ENCODE assay signal across 25 cellular contexts in the genomic region with DNA sequence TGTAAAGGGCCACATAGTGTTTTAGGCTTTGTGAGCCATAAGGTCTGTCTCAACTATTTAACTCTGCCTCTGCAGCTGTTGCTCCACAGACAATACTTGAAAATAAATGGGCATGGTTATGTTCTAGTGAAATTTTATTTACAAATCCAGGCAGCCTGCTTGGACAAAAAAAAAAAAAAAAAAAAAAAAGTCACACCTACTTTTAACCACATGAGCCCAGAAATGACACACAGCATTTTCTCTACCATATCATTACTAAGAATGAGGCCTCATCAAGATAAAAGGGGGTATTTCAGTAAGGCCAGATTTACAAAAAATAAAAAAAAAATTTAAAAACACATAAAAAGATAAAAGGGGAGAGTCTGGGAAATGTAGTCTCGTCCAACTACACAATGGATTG. TPM values are rescaled to one million over a fixed set of nuclear protein-coding genes. Genes with fewer than 3 reads are reported as not detected.
DNase-seq lines count a peak whose midpoint lies in the region; ATAC-seq, FAIRE-seq and TF ChIP-seq lines count a peak whose summit lies in the region.
"Had no signal": no experiment of that assay in that cellular context is flagged by ENCODE, and none has a peak within 500 bp of the region (broad histone marks: within the 10 kb centered on the region; RNA-seq: fewer than 3 reads in every experiment).

No MANE protein-coding gene starts in this region.

- H3K9me3 ChIP-seq in pancreas, result no peaks in the 10 kb centered on the region
- H3K9me3 ChIP-seq: heart right ventricle, left lung, spleen, upper lobe of right lung had no signal

- DNase-seq in DMS53 (lab: John Stamatoyannopoulos, UW) (peak; percentile 0), DMS53 treated with DMSO at 0.1 percent for 48 hours (lab: John Stamatoyannopoulos, UW; ENCODE audit: unreplicated experiment) (no peak), HEK293T (ENCODE audit: extremely low spot score) (no peak), pancreas (no peak), SK-N-DZ (ENCODE audit: low spot score) (no peak), NCI-H345 treated with DMSO at 0.1 percent for 48 hours (lab: John Stamatoyannopoulos, UW; ENCODE audit: unreplicated experiment) (no peak)
- DNase-seq in activated T-helper 1 cell treated with anti-CD3 and anti-CD28 coated beads, Interleukin-12 subunit alpha, Interleukin-12 subunit beta, Interleukin-2, Interleukin-4 antibody, amounts not matched to agents 30 ng/mL and 10 ng/mL and 1 ng/mL, durations not matched to agents 14 hours and 24 hours and 36 hours (ENCODE audit: low spot score), result no peak
- no peak for DNase-seq in natural killer cell treated with Interleukin-12 subunit alpha and Interleukin-12 subunit beta and Interleukin-15 and Interleukin-18, amount 100 ng/mL, for 72 hours (ENCODE audit: low spot score)
- DNase-seq: activated CD8-positive, alpha-beta memory T cell treated with anti-CD3 and anti-CD28 coated beads for 24 hours; activated effector memory CD4-positive, alpha-beta T cell treated with anti-CD3 and anti-CD28 coated beads, Interleukin-2, amount 50 U/mL, for 16 hours; amniotic stem cell; dermis blood vessel endothelial cell; heart right ventricle; left lung; NCI-H1417; NCI-H524 treated with DMSO at 0.1 percent for 48 hours; SIG-M5; spleen; stimulated activated CD4-positive, alpha-beta T cell treated with anti-CD3 and anti-CD28 coated beads, Interleukin-4, amount 100 ng/mL, for 24 hours; upper lobe of right lung had no signal

- H3K27me3 ChIP-seq in pancreas, result no peaks in the 10 kb centered on the region
- H3K27me3 ChIP-seq: cardiac muscle cell, heart right ventricle, left lung, spleen, upper lobe of right lung had no signal

- H3K27ac Mint-ChIP-seq in activated T-helper 1 cell treated with anti-CD3 and anti-CD28 coated beads, Interleukin-12 subunit alpha, Interleukin-12 subunit beta, Interleukin-2, Interleukin-4 antibody, amounts not matched to agents 30 ng/mL and 10 ng/mL and 1 ng/mL, durations not matched to agents 14 hours and 24 hours and 36 hours, result no peak overlapping the region
- peak overlapping the region; percentile 85 to 93 for H3K27ac Mint-ChIP-seq in natural killer cell treated with Interleukin-12 subunit alpha and Interleukin-12 subunit beta and Interleukin-15 and Interleukin-18, amount 100 ng/mL, for 72 hours
- H3K27ac Mint-ChIP-seq: mesothelial cell of epicardium; T-helper 1 cell treated with Interleukin-12 subunit alpha and Interleukin-12 subunit beta and Interleukin-4 antibody, amounts not matched to agents 30 μg/mL and 1 μg/mL, for 36 hours had no signal

- H3K27ac ChIP-seq in pancreas, result no peak overlapping the region
- H3K27ac ChIP-seq: 22Rv1, cardiac muscle cell, heart right ventricle, left lung, upper lobe of right lung had no signal

- H3K4me3 ChIP-seq in pancreas, result no peak overlapping the region
- H3K4me3 ChIP-seq: cardiac muscle cell had no signal

- H3K27me3 Mint-ChIP-seq in activated T-helper 1 cell treated with anti-CD3 and anti-CD28 coated beads, Interleukin-12 subunit alpha, Interleukin-12 subunit beta, Interleukin-2, Interleukin-4 antibody, amounts not matched to agents 30 ng/mL and 10 ng/mL and 1 ng/mL, durations not matched to agents 14 hours and 24 hours and 36 hours (ENCODE audit: insufficient read depth), result no peaks in the 10 kb centered on the region
- no peaks in the 10 kb centered on the region for H3K27me3 Mint-ChIP-seq in natural killer cell treated with Interleukin-12 subunit alpha and Interleukin-12 subunit beta and Interleukin-15 and Interleukin-18, amount 100 ng/mL, for 72 hours

- 93 to 100% methylated on average over 1 of the region's 1 CpG for WGBS in pancreas, 2 donors

- intact Hi-C loops in activated T-helper 1 cell treated with anti-CD3 and anti-CD28 coated beads, Interleukin-12 subunit alpha, Interleukin-12 subunit beta, Interleukin-2, Interleukin-4 antibody, amounts not matched to agents 30 ng/mL and 10 ng/mL and 1 ng/mL, durations not matched to agents 14 hours and 24 hours and 36 hours (cut with micrococcal nuclease), result loop anchor here (10.0 kb wide), 1 partner anchor 1870 kb away; the partner anchor contains the start of genes NKIRAS1 and RPL15
- intact Hi-C loops in pancreas (cut with DNase I), result loop anchor here in 1 of 3 donors (10.0 kb wide), 1 partner anchor 120 kb away; the partner anchor contains the start of gene TOP2B

- peak overlapping the region; percentile 79 for H3K4me3 Mint-ChIP-seq in activated T-helper 1 cell treated with anti-CD3 and anti-CD28 coated beads, Interleukin-12 subunit alpha, Interleukin-12 subunit beta, Interleukin-2, Interleukin-4 antibody, amounts not matched to agents 30 ng/mL and 10 ng/mL and 1 ng/mL, durations not matched to agents 14 hours and 24 hours and 36 hours
- peak overlapping the region; percentile 90 for H3K4me3 Mint-ChIP-seq in natural killer cell treated with Interleukin-12 subunit alpha and Interleukin-12 subunit beta and Interleukin-15 and Interleukin-18, amount 100 ng/mL, for 72 hours

- TF ChIP-seq CTCF in pancreas (IDR thresholded peaks at IDR 0.05), result no peak

- no peaks in the 10 kb centered on the region for H3K36me3 ChIP-seq in pancreas
- H3K36me3 ChIP-seq: cardiac muscle cell, heart right ventricle, left lung, spleen, upper lobe of right lung had no signal

- H3K4me1 ChIP-seq in pancreas, result peaks cover 8 to 17% (median 10%) of the 10 kb centered on the region in 3 donors

- FAIRE-seq in pancreas (lab: Jason Lieb, UNC), result no peak

- no peaks in the 10 kb centered on the region for H3K9me3 Mint-ChIP-seq in activated T-helper 1 cell treated with anti-CD3 and anti-CD28 coated beads, Interleukin-12 subunit alpha, Interleukin-12 subunit beta, Interleukin-2, Interleukin-4 antibody, amounts not matched to agents 30 ng/mL and 10 ng/mL and 1 ng/mL, durations not matched to agents 14 hours and 24 hours and 36 hours
- no peaks in the 10 kb centered on the region for H3K9me3 Mint-ChIP-seq in natural killer cell treated with Interleukin-12 subunit alpha and Interleukin-12 subunit beta and Interleukin-15 and Interleukin-18, amount 100 ng/mL, for 72 hours
- H3K9me3 Mint-ChIP-seq: mesothelial cell of epicardium; T-helper 1 cell treated with Interleukin-12 subunit alpha and Interleukin-12 subunit beta and Interleukin-4 antibody, amounts not matched to agents 30 μg/mL and 1 μg/mL, for 36 hours had no signal

- H3K36me3 Mint-ChIP-seq in activated T-helper 1 cell treated with anti-CD3 and anti-CD28 coated beads, Interleukin-12 subunit alpha, Interleukin-12 subunit beta, Interleukin-2, Interleukin-4 antibody, amounts not matched to agents 30 ng/mL and 10 ng/mL and 1 ng/mL, durations not matched to agents 14 hours and 24 hours and 36 hours (ENCODE audit: low read depth), result peaks cover 14% of the 10 kb centered on the region
- H3K36me3 Mint-ChIP-seq in natural killer cell treated with Interleukin-12 subunit alpha and Interleukin-12 subunit beta and Interleukin-15 and Interleukin-18, amount 100 ng/mL, for 72 hours, result no peaks in the 10 kb centered on the region
- H3K36me3 Mint-ChIP-seq: mesothelial cell of epicardium had no signal

- no peak for ATAC-seq in natural killer cell treated with Interleukin-12 subunit alpha and Interleukin-12 subunit beta and Interleukin-15 and Interleukin-18, amount 100 ng/mL, for 72 hours
- ATAC-seq in pancreas, result no peak
- ATAC-seq: HCT116, heart right ventricle, left lung, upper lobe of right lung had no signal

- peaks cover 71% of the 10 kb centered on the region for H3K4me1 Mint-ChIP-seq in activated T-helper 1 cell treated with anti-CD3 and anti-CD28 coated beads, Interleukin-12 subunit alpha, Interleukin-12 subunit beta, Interleukin-2, Interleukin-4 antibody, amounts not matched to agents 30 ng/mL and 10 ng/mL and 1 ng/mL, durations not matched to agents 14 hours and 24 hours and 36 hours (ENCODE audit: low read depth)
- H3K4me1 Mint-ChIP-seq in natural killer cell treated with Interleukin-12 subunit alpha and Interleukin-12 subunit beta and Interleukin-15 and Interleukin-18, amount 100 ng/mL, for 72 hours (ENCODE audit: low read depth in 2 of 2), result peaks cover 48 to 50% of the 10 kb centered on the region in 2 donors

- POLR2A ChIA-PET in HEK293T (lab: Yijun Ruan, JAX), result no interaction called here

- CTCF ChIA-PET in HEK293T (lab: Yijun Ruan, JAX), result no interaction called here

TF ChIP-seq in HEK293T, 16 proteins besides CTCF, POLR2A, EP300 and RAD21:
- no peak for TF ChIP-seq NFRKB (IDR thresholded peaks at IDR 0.05)
- no peak for TF ChIP-seq CTBP1 (IDR thresholded peaks at IDR 0.05; ENCODE audit: borderline replicate concordance)
- peak; percentile 31; the same call in 1 of the 2 replicates for TF ChIP-seq ZNF384 (IDR thresholded peaks at IDR 0.05)
- TF ChIP-seq TARDBP (IDR thresholded peaks at IDR 0.05), result no peak
- no peak for TF ChIP-seq SUZ12 (IDR thresholded peaks at IDR 0.05)

RNA-seq across cellular contexts. Expression of gene NGLY1, which starts 1.7 kb away (rescaled TPM):
- 57.9 and 59.2 TPM in 2 replicates for total RNA-seq in activated T-helper 1 cell treated with anti-CD3 and anti-CD28 coated beads, Interleukin-12 subunit alpha, Interleukin-12 subunit beta, Interleukin-2, Interleukin-4 antibody, amounts not matched to agents 30 ng/mL and 10 ng/mL and 1 ng/mL, durations not matched to agents 14 hours and 24 hours and 36 hours
- 10 to 100 TPM; 71.3 to 76.7 TPM for total RNA-seq in natural killer cell treated with Interleukin-12 subunit alpha and Interleukin-12 subunit beta and Interleukin-15 and Interleukin-18, amount 100 ng/mL, for 72 hours
- total RNA-seq in pancreas, result 10 to 100 TPM; 14.0 to 22.6 (median 21.9) TPM
- polyA plus RNA-seq in pancreas, result 10 to 100 TPM; 17.6 to 22.4 TPM
- polyA plus RNA-seq in SK-N-DZ (2014; cell fraction: cytosol; rRNA removed), result 28.0 and 28.7 TPM in 2 replicates
- 43.1 and 51.9 TPM in 2 replicates for polyA plus RNA-seq in SK-N-DZ (2014; cell fraction: nucleus; rRNA removed)

RNA-seq across cellular contexts. Expression of gene OXSM, which starts 4.9 kb away (rescaled TPM):
- 15.2 and 15.4 TPM in 2 replicates for total RNA-seq in activated T-helper 1 cell treated with anti-CD3 and anti-CD28 coated beads, Interleukin-12 subunit alpha, Interleukin-12 subunit beta, Interleukin-2, Interleukin-4 antibody, amounts not matched to agents 30 ng/mL and 10 ng/mL and 1 ng/mL, durations not matched to agents 14 hours and 24 hours and 36 hours
- total RNA-seq in natural killer cell treated with Interleukin-12 subunit alpha and Interleukin-12 subunit beta and Interleukin-15 and Interleukin-18, amount 100 ng/mL, for 72 hours, result 10 to 100 TPM; 13.1 to 16.2 TPM
- 1 to 10 TPM; 3.5 to 7.7 (median 6.4) TPM for total RNA-seq in pancreas
- polyA plus RNA-seq in pancreas, result 10 to 100 TPM in 1 of 2 donors, 1 to 10 TPM in 1; 8.9 to 13.8 TPM
- 21.9 and 25.3 TPM in 2 replicates for polyA plus RNA-seq in SK-N-DZ (2014; cell fraction: cytosol; rRNA removed)
- 24.7 and 38.1 TPM in 2 replicates for polyA plus RNA-seq in SK-N-DZ (2014; cell fraction: nucleus; rRNA removed)
